Comparison of ENCODE assay signal across 8 cellular contexts in the genomic region with DNA sequence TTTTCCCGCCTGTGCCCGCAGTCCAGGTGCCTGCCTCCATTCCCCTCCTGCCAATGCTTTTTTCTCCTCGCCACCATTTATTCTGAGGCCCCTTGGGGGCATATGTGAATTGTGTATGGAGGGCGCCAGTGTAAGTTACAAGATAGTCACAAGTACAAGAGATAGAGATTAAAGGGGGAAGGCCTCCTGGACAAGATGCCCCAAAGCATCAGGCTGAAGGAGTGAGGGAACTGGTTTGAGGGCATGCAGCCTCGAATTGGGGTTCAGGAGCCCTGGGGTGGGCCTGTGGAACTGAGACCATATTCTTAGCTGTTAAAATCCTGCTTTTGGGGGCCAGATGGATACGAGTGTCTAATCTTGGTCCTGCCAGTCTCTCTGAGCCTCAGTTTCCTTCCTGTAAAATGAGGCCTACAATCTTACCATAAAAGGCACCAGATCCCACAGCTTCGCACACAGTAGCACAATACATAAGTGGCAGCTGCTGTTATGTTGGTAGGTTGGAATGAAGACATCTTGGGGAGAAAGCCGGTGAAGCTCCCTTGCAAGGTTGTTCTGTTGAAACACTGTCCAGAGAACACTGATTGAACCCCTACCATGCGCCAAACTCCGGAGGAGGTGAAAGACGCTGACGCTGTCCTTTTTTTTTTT. TPM values are rescaled to one million over a fixed set of nuclear protein-coding genes. Genes with fewer than 3 reads are reported as not detected.
DNase-seq lines count a peak whose midpoint lies in the region; ATAC-seq and TF ChIP-seq lines count a peak whose summit lies in the region.

No MANE protein-coding gene starts in this region.

- H3K27ac ChIP-seq in lower lobe of right lung: peak overlapping the region; percentile 93
- H3K27ac ChIP-seq in transverse colon: peak overlapping the region; percentile 23 to 92 (median 58)
- no peak overlapping the region for H3K27ac ChIP-seq in aorta (ENCODE audit: low read depth in 1 of 2, low read length in 2 of 2)

- ATAC-seq in WTC11 (no peak), lower lobe of right lung (no peak), aorta (ENCODE audit: low FRiP score) (no peak)

- CTCF ChIA-PET in WTC11 (lab: Charles Lee): interaction anchor here (0.7 to 6.3 kb wide), 35 partner anchors 10 to 1086 kb away, joined by 3 to 145 read pairs (median 6); partner anchors contain the start of genes ADK, AP3M1, SAMD8 and VDAC2

- TF ChIP-seq POLR2A in transverse colon (IDR thresholded peaks at IDR 0.05): no peak

- peak; percentile 12 for DNase-seq in activated naive CD4-positive, alpha-beta T cell treated with Interleukin-2 at 50 U/mL for 16 hours
- no peak for DNase-seq in activated naive CD4-positive, alpha-beta T cell (lab: John Stamatoyannopoulos, UW)
- DNase-seq in WTC11 (ENCODE audit: low spot score) (no peak), lower lobe of right lung (no peak), transverse colon (no peak), aorta (no peak), globus pallidus (ENCODE audit: low spot score) (no peak), GOT3 (lab: John Stamatoyannopoulos, UW) (no peak)

- no peaks in the 10 kb centered on the region for H3K9me3 ChIP-seq in lower lobe of right lung
- no peaks in the 10 kb centered on the region for H3K9me3 ChIP-seq in transverse colon
- H3K9me3 ChIP-seq in aorta (ENCODE audit: control insufficient read depth, low read length): no peaks in the 10 kb centered on the region

- H3K4me3 Mint-ChIP-seq in WTC11: peak overlapping the region; percentile 53

- H3K27me3 ChIP-seq in lower lobe of right lung (ENCODE audit: low read depth): no peaks in the 10 kb centered on the region
- H3K27me3 ChIP-seq in transverse colon: no peaks in the 10 kb centered on the region
- no peaks in the 10 kb centered on the region for H3K27me3 ChIP-seq in aorta (ENCODE audit: control insufficient read depth in 1 of 2, insufficient read depth in 2 of 2, low read length in 1 of 2)

- peaks cover 19% of the 10 kb centered on the region for H3K4me1 Mint-ChIP-seq in WTC11

- no peak overlapping the region for H3K27ac Mint-ChIP-seq in WTC11

- H3K36me3 Mint-ChIP-seq in WTC11: peaks cover 19% of the 10 kb centered on the region

- in situ Hi-C loops in transverse colon (cut with MboI; ENCODE audit: low pct_ligation_motif_present in 1 of 4, low pct_unique_long_range_greater_than_20kb in 1 of 4, low sequenced_read_pairs in 3 of 4): loop anchor here (10.0 to 25.0 kb wide), 4 partner anchors 122 to 974 kb away; partner anchors contain the start of gene SAMD8 (in 4 of the 4)

- 53 to 79% methylated on average over 6 to 12 of the region's 12 CpGs for WGBS in transverse colon (ENCODE audit: low coverage in 1 of 2), 2 donors
- 50 to 54% methylated on average over 12 of the region's 12 CpGs for WGBS in aorta, 2 donors

- peaks cover 21% of the 10 kb centered on the region for H3K36me3 ChIP-seq in lower lobe of right lung
- peaks cover 0 to 9% (median 4%) of the 10 kb centered on the region in 4 donors for H3K36me3 ChIP-seq in transverse colon
- H3K36me3 ChIP-seq in aorta (ENCODE audit: control insufficient read depth in 1 of 2, insufficient read depth in 2 of 2, low read length in 1 of 2): no peaks in the 10 kb centered on the region

- H3K4me3 ChIP-seq in lower lobe of right lung (peak overlapping the region; percentile 97), transverse colon (peak overlapping the region in 2 of 4 donors; percentile 62 to 76), aorta (ENCODE audit: low read length in 2 of 2) (no peak overlapping the region)

- no peak for TF ChIP-seq EP300 in transverse colon (IDR thresholded peaks at IDR 0.05; ENCODE audit: low read depth)

- TF ChIP-seq CTCF in WTC11 (IDR thresholded peaks at IDR 0.05) (no peak), lower lobe of right lung (IDR thresholded peaks at IDR 0.05) (peak; percentile 16), transverse colon (IDR thresholded peaks at IDR 0.05) (no peak)

- H3K27me3 Mint-ChIP-seq in WTC11 (ENCODE audit: low read depth): no peaks in the 10 kb centered on the region; the same call in 1 of the 2 replicates

- peaks cover 19% of the 10 kb centered on the region for H3K4me1 ChIP-seq in lower lobe of right lung
- peaks cover 0 to 31% (median 27%) of the 10 kb centered on the region in 4 donors for H3K4me1 ChIP-seq in transverse colon
- no peaks in the 10 kb centered on the region for H3K4me1 ChIP-seq in aorta (ENCODE audit: control insufficient read depth in 1 of 2, insufficient read depth in 2 of 2, low read length in 2 of 2)

- intact Hi-C loops in lower lobe of right lung (cut with DNase I) (no loop called here), transverse colon (cut with DNase I; ENCODE audit: low total_unique reads) (loop anchor here (5.0 to 10.0 kb wide), 3 partner anchors 49 to 972 kb away; partner anchors contain the start of gene KAT6B), aorta (cut with DNase I) (loop anchor here (5.0 kb wide), 2 partner anchors 989 to 994 kb away; no protein-coding TSS in a partner anchor)

- POLR2A ChIA-PET in WTC11 (lab: Charles Lee): interaction anchor here (1.5 to 2.7 kb wide), 2 partner anchors 26 to 125 kb away, joined by 3 to 19 read pairs; partner anchors contain the start of gene VDAC2

- no peaks in the 10 kb centered on the region for H3K9me3 Mint-ChIP-seq in WTC11

TF ChIP-seq in WTC11, 78 proteins besides CTCF, POLR2A, EP300 and RAD21:
- TF ChIP-seq EMX1 (CRISPR knock-in tag; IDR thresholded peaks at IDR 0.05) (no peak), MXD4 (CRISPR knock-in tag; IDR thresholded peaks at IDR 0.05; ENCODE audit: borderline replicate concordance) (no peak), TEAD1 (CRISPR knock-in tag; IDR thresholded peaks at IDR 0.05) (no peak), CREB1 (CRISPR knock-in tag; IDR thresholded peaks at IDR 0.05) (no peak), SMAD3 (CRISPR knock-in tag; IDR thresholded peaks at IDR 0.05; ENCODE audit: borderline replicate concordance) (no peak)
- TF ChIP-seq, protein P1, sequence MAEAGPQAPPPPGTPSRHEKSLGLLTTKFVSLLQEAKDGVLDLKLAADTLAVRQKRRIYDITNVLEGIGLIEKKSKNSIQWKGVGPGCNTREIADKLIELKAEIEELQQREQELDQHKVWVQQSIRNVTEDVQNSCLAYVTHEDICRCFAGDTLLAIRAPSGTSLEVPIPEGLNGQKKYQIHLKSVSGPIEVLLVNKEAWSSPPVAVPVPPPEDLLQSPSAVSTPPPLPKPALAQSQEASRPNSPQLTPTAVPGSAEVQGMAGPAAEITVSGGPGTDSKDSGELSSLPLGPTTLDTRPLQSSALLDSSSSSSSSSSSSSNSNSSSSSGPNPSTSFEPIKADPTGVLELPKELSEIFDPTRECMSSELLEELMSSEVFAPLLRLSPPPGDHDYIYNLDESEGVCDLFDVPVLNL (CRISPR knock-in tag; IDR thresholded peaks at IDR 0.05; ENCODE audit: borderline replicate concordance, low read depth): no peak
- TF ChIP-seq, protein P2, sequence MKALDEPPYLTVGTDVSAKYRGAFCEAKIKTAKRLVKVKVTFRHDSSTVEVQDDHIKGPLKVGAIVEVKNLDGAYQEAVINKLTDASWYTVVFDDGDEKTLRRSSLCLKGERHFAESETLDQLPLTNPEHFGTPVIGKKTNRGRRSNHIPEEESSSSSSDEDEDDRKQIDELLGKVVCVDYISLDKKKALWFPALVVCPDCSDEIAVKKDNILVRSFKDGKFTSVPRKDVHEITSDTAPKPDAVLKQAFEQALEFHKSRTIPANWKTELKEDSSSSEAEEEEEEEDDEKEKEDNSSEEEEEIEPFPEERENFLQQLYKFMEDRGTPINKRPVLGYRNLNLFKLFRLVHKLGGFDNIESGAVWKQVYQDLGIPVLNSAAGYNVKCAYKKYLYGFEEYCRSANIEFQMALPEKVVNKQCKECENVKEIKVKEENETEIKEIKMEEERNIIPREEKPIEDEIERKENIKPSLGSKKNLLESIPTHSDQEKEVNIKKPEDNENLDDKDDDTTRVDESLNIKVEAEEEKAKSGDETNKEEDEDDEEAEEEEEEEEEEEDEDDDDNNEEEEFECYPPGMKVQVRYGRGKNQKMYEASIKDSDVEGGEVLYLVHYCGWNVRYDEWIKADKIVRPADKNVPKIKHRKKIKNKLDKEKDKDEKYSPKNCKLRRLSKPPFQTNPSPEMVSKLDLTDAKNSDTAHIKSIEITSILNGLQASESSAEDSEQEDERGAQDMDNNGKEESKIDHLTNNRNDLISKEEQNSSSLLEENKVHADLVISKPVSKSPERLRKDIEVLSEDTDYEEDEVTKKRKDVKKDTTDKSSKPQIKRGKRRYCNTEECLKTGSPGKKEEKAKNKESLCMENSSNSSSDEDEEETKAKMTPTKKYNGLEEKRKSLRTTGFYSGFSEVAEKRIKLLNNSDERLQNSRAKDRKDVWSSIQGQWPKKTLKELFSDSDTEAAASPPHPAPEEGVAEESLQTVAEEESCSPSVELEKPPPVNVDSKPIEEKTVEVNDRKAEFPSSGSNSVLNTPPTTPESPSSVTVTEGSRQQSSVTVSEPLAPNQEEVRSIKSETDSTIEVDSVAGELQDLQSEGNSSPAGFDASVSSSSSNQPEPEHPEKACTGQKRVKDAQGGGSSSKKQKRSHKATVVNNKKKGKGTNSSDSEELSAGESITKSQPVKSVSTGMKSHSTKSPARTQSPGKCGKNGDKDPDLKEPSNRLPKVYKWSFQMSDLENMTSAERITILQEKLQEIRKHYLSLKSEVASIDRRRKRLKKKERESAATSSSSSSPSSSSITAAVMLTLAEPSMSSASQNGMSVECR (CRISPR knock-in tag; IDR thresholded peaks at IDR 0.05; ENCODE audit: borderline replicate concordance): no peak
- TF ChIP-seq, protein P3, sequence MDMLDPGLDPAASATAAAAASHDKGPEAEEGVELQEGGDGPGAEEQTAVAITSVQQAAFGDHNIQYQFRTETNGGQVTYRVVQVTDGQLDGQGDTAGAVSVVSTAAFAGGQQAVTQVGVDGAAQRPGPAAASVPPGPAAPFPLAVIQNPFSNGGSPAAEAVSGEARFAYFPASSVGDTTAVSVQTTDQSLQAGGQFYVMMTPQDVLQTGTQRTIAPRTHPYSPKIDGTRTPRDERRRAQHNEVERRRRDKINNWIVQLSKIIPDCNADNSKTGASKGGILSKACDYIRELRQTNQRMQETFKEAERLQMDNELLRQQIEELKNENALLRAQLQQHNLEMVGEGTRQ (CRISPR knock-in tag; IDR thresholded peaks at IDR 0.05): no peak

RNA-seq across cellular contexts. Expression of gene COMTD1, which starts 0.5 kb away (rescaled TPM):
- total RNA-seq in WTC11 (2021) (46.3 to 49.5 TPM (median 47.8 TPM) in 3 replicates), lower lobe of right lung (18.3 TPM), transverse colon (100 to 1,000 TPM in 3 of 4 donors, 10 to 100 TPM in 1; 90.7 to 761 (median 173) TPM), aorta (10 to 100 TPM; 12.9 to 14.3 TPM)
- polyA plus RNA-seq in aorta: 10 to 100 TPM; 31.1 to 60.8 TPM

RNA-seq across cellular contexts. Expression of gene VDAC2, which starts 25.7 kb away (rescaled TPM):
- total RNA-seq in WTC11 (2021) (283 to 284 TPM (median 283 TPM) in 3 replicates), lower lobe of right lung (120 TPM), transverse colon (100 to 1,000 TPM in 3 of 4 donors, 10 to 100 TPM in 1; 52.1 to 234 (median 149) TPM), aorta (100 to 1,000 TPM; 103 to 108 TPM)
- 100 to 1,000 TPM; 120 to 183 TPM for polyA plus RNA-seq in aorta

Comparison
In these comparisons a context has a peak if more than half of its experiments do, and no peak if none do; other contexts are left out.
1. H3K27ac ChIP-seq: peak in lower lobe of right lung (single experiment) and transverse colon (4 of 4); none in aorta (0 of 2).